21 cellular contexts compared by ENCODE assay signal in genomic region chr7:1967512-1968396, GRCh38.
DNase-seq lines count a peak whose midpoint lies in the region; ATAC-seq and TF ChIP-seq lines count a peak whose summit lies in the region.
"Had no signal": no experiment of that assay in that cellular context is flagged by ENCODE, and none has a peak within 500 bp of the region (broad histone marks: within the 10 kb centered on the region; RNA-seq: fewer than 3 reads in every experiment).

No MANE protein-coding gene starts in this region.

- H3K27ac ChIP-seq in GM23338 (ENCODE audit: low read depth) (peak overlapping the region; percentile 39; the same call in 1 of the 2 replicates), endodermal cell (ENCODE audit: low read depth, low read length) (no peak overlapping the region), spleen (peak overlapping the region in 1 of 8 donors; percentile 31)
- H3K27ac ChIP-seq: SJCRH30 had no signal

- H3K9ac ChIP-seq in endodermal cell (ENCODE audit: extremely low read depth, low read length, poor library complexity, severe bottlenecking) = no peak overlapping the region

- H3K9me2 ChIP-seq in GM23338 (ENCODE audit: insufficient read depth) = no peaks in the 10 kb centered on the region

- peak; percentile 28; the same call in 1 of the 3 replicates for ATAC-seq in GM23338
- no peak for ATAC-seq in GM19023 (IDR thresholded peaks at IDR 0.05; ENCODE audit: unreplicated experiment)
- no peak for ATAC-seq in activated CD4-positive, CD25-positive, alpha-beta regulatory T cell treated with anti-CD3 and anti-CD28 coated beads, Interleukin-2, amount 50 U/mL, for 24 hours
- ATAC-seq: activated CD8-positive, alpha-beta T cell treated with anti-CD3 and anti-CD28 coated beads for 36 hours had no signal

- WGBS in endodermal cell (ENCODE audit: insufficient coverage in 1 of 2, insufficient read length in 1 of 2), 2 experiments = 96 to 97% methylated on average over 37 to 44 of the region's 45 CpGs
- 94 to 97% (median 96%) methylated on average over 43 to 45 of the region's 45 CpGs for WGBS in spleen, 5 donors

- intact Hi-C loops in spleen (cut with DNase I; ENCODE audit: low total_unique reads) = no loop called here

- H3K27ac Mint-ChIP-seq in GM23338 (peak overlapping the region; percentile 58; the same call in 1 of the 2 replicates), endodermal cell (peak overlapping the region; percentile 64)
- H3K27ac Mint-ChIP-seq: activated CD8-positive, alpha-beta T cell treated with anti-CD3 and anti-CD28 coated beads for 36 hours; nephron; T-helper 1 cell treated with Interleukin-12 subunit alpha and Interleukin-12 subunit beta and Interleukin-4 antibody, amounts not matched to agents 30 μg/mL and 1 μg/mL, for 36 hours had no signal

- TF ChIP-seq CTCF in GM23338 (conservative IDR thresholded peaks at IDR 0.05; ENCODE audit: low read depth in 2 of 2) (no peak), endodermal cell (conservative IDR thresholded peaks at IDR 0.05) (no peak), spleen (IDR thresholded peaks at IDR 0.05 in 8 of 11, conservative IDR thresholded peaks at IDR 0.05 in 3 of 11) (no peak), GM13977 (IDR thresholded peaks at IDR 0.05; ENCODE audit: extremely low read depth, insufficient read depth, missing control alignments) (no peak)

- in situ Hi-C loops in GM13977 (cut with MboI; ENCODE audit: low pct_unique_long_range_greater_than_20kb, low sequenced_read_pairs, unreplicated experiment) = no loop called here

- H3K9me3 ChIP-seq in endodermal cell (ENCODE audit: control insufficient read depth, low read length) (no peaks in the 10 kb centered on the region), spleen (peaks cover 0 to 1% (median 0%) of the 10 kb centered on the region in 8 donors)
- H3K9me3 ChIP-seq: SJCRH30 had no signal

- peaks cover 6% of the 10 kb centered on the region for H3K27me3 Mint-ChIP-seq in GM23338 (ENCODE audit: insufficient read depth, low read depth, poor library complexity)
- H3K27me3 Mint-ChIP-seq in endodermal cell (ENCODE audit: insufficient read depth) = no peaks in the 10 kb centered on the region
- H3K27me3 Mint-ChIP-seq: activated CD8-positive, alpha-beta T cell treated with anti-CD3 and anti-CD28 coated beads for 36 hours had no signal

- H3K4me3 Mint-ChIP-seq in GM23338 (no peak overlapping the region), endodermal cell (no peak overlapping the region)
- H3K4me3 Mint-ChIP-seq: activated CD8-positive, alpha-beta T cell treated with anti-CD3 and anti-CD28 coated beads for 36 hours; nephron; T-helper 1 cell treated with Interleukin-12 subunit alpha and Interleukin-12 subunit beta and Interleukin-4 antibody, amounts not matched to agents 30 μg/mL and 1 μg/mL, for 36 hours had no signal

- H2AFZ ChIP-seq in GM23338 = no peak overlapping the region

- H3K4me1 ChIP-seq in GM23338 (ENCODE audit: insufficient read depth) = no peaks in the 10 kb centered on the region
- H3K4me1 ChIP-seq in endodermal cell (ENCODE audit: control insufficient read depth, insufficient read depth, low read length) = no peaks in the 10 kb centered on the region
- H3K4me1 ChIP-seq in spleen = peaks cover 0 to 13% (median 7%) of the 10 kb centered on the region in 6 donors
- H3K4me1 ChIP-seq: SJCRH30 had no signal

- peak; percentile 49 for DNase-seq in activated effector memory CD4-positive, alpha-beta T cell treated with anti-CD3 and anti-CD28 coated beads, Interleukin-2, amount 50 U/mL, for 16 hours
- DNase-seq in activated effector memory CD4-positive, alpha-beta T cell treated with Interleukin-2 at 50 U/mL for 16 hours = no peak
- DNase-seq in GM23338 (ENCODE audit: low spot score) (no peak), endodermal cell (no peak), spleen (peak; percentile 65), GM13977 (ENCODE audit: low spot score) (no peak)
- DNase-seq: ACHN; activated CD8-positive, alpha-beta T cell treated with anti-CD3 and anti-CD28 coated beads for 36 hours; activated T-cell treated with anti-CD3 and anti-CD28 coated beads for 4 hours; dermis blood vessel endothelial cell; DMS 273 treated with DMSO at 0.1 percent for 48 hours; HCEC 1CT; KG1; midbrain; NCI-H1694 treated with DMSO at 0.1 percent for 48 hours; NCI-H2227 treated with DMSO at 0.1 percent for 48 hours; SJCRH30 had no signal

- H3F3A ChIP-seq in GM23338 (replicated peaks; ENCODE audit: low read depth) = no peaks in the 10 kb centered on the region

- no peaks in the 10 kb centered on the region for H4K20me1 ChIP-seq in GM23338 (replicated peaks; ENCODE audit: insufficient read depth)

- H3K4me2 ChIP-seq in GM23338 = no peak overlapping the region

- TF ChIP-seq POLR2A in spleen (IDR thresholded peaks at IDR 0.05) = no peak

- no peaks in the 10 kb centered on the region for H3K27me3 ChIP-seq in GM23338 (ENCODE audit: insufficient read depth)
- H3K27me3 ChIP-seq in endodermal cell (ENCODE audit: control insufficient read depth, insufficient read depth, low read length, poor library complexity, severe bottlenecking) = no peaks in the 10 kb centered on the region
- no peaks in the 10 kb centered on the region for H3K27me3 ChIP-seq in spleen (replicated peaks in 1 of 7)
- H3K27me3 ChIP-seq: SJCRH30 had no signal

- H3K4me3 ChIP-seq in GM23338 (no peak overlapping the region), endodermal cell (ENCODE audit: low read length) (no peak overlapping the region), spleen (no peak overlapping the region)
- H3K4me3 ChIP-seq: SJCRH30 had no signal

- no peaks in the 10 kb centered on the region for H3K79me2 ChIP-seq in GM23338 (replicated peaks; ENCODE audit: insufficient read depth)

- peaks cover 5% of the 10 kb centered on the region; the same call in 2 of the 3 replicates for H3K4me1 Mint-ChIP-seq in GM23338
- H3K4me1 Mint-ChIP-seq in endodermal cell = peaks cover 18% of the 10 kb centered on the region

- H3K36me3 ChIP-seq in GM23338 (ENCODE audit: insufficient read depth) (no peaks in the 10 kb centered on the region), endodermal cell (ENCODE audit: control insufficient read depth, insufficient read depth, low read length) (peaks cover 12% of the 10 kb centered on the region), spleen (peaks cover 0 to 52% (median 0%) of the 10 kb centered on the region in 6 donors)
- H3K36me3 ChIP-seq: SJCRH30 had no signal

- H3K9me3 Mint-ChIP-seq in GM23338 (no peaks in the 10 kb centered on the region), endodermal cell (no peaks in the 10 kb centered on the region)
- H3K9me3 Mint-ChIP-seq: activated CD8-positive, alpha-beta T cell treated with anti-CD3 and anti-CD28 coated beads for 36 hours; nephron had no signal

- H3K36me3 Mint-ChIP-seq in GM23338 (ENCODE audit: low read depth) (peaks cover 12% of the 10 kb centered on the region; the same call in 2 of the 3 replicates), endodermal cell (ENCODE audit: low read depth) (peaks cover 36% of the 10 kb centered on the region)

TF ChIP-seq in GM23338, 12 proteins besides CTCF, POLR2A, EP300 and RAD21 (continues in another document):
- TF ChIP-seq POLR2AphosphoS5 (IDR thresholded peaks at IDR 0.05; ENCODE audit: low read depth) = no peak
- no peak for TF ChIP-seq ZNF114 (CRISPR knock-in tag; IDR thresholded peaks at IDR 0.05)
- TF ChIP-seq EZH2 (IDR thresholded peaks at IDR 0.05; ENCODE audit: low read depth, unreplicated experiment) = no peak
- no peak for TF ChIP-seq CREB1 (CRISPR knock-in tag; IDR thresholded peaks at IDR 0.05; ENCODE audit: low read depth)
- no peak for TF ChIP-seq EZH2phosphoT487 (IDR thresholded peaks at IDR 0.05; ENCODE audit: unreplicated experiment)
- no peak for TF ChIP-seq JUNB (IDR thresholded peaks at IDR 0.05; ENCODE audit: unreplicated experiment)
- TF ChIP-seq ETS1 (IDR thresholded peaks at IDR 0.05) = no peak
- TF ChIP-seq REST (IDR thresholded peaks at IDR 0.05; ENCODE audit: unreplicated experiment) = no peak

Comparison
In these comparisons a context has a peak if more than half of its experiments do, and no peak if none do; other contexts are left out.
1. DNase-seq: peak in activated effector memory CD4-positive, alpha-beta T cell treated with anti-CD3 and anti-CD28 coated beads, Interleukin-2, amount 50 U/mL, for 16 hours (single experiment) and spleen (single experiment); none in activated effector memory CD4-positive, alpha-beta T cell treated with Interleukin-2 at 50 U/mL for 16 hours (single experiment), GM23338 (single experiment), endodermal cell (single experiment) and GM13977 (single experiment).